ENCODE assay signal across 8 cellular contexts in genomic region chrX:67544871-67545771, GRCh38. TPM values are rescaled to one million over a fixed set of nuclear protein-coding genes. Genes with fewer than 3 reads are reported as not detected.
A peak's percentile ranks its signal among the peaks of the same experiment; 100 is the strongest.
DNase-seq lines count a peak whose midpoint lies in the region; ATAC-seq and TF ChIP-seq lines count a peak whose summit lies in the region.

No MANE protein-coding gene starts in this region.

- H3K4me3 ChIP-seq in WI38 (ENCODE audit: low read depth, low read length) (peak overlapping the region; percentile 66), sigmoid colon (peak overlapping the region; percentile 36 to 56 (median 54))

- peak; percentile 25 for ATAC-seq in left ventricle myocardium superior
- ATAC-seq in GM21825 (IDR thresholded peaks at IDR 0.05; ENCODE audit: unreplicated experiment), result no peak

- TF ChIP-seq POLR2A in sigmoid colon (IDR thresholded peaks at IDR 0.05), result no peak

- no peaks in the 10 kb centered on the region for H3K27me3 ChIP-seq in sigmoid colon

- H3K4me1 ChIP-seq in sigmoid colon, result peaks cover 0 to 9% (median 0%) of the 10 kb centered on the region in 4 donors

- intact Hi-C loops in left ventricle myocardium superior (cut with micrococcal nuclease), result no loop called here
- intact Hi-C loops in sigmoid colon (cut with DNase I), result no loop called here

- WGBS in sigmoid colon, 2 donors, result 1 to 6% methylated on average over 39 of the region's 39 CpGs

- no peak for TF ChIP-seq CTCF in WI38 (IDR thresholded peaks at IDR 0.05; ENCODE audit: low read depth, low read length)
- TF ChIP-seq CTCF in sigmoid colon (IDR thresholded peaks at IDR 0.05), result no peak

- DNase-seq in H4 (ENCODE audit: low spot score), result peak; percentile 14
- DNase-seq in left ventricle myocardium superior, result peak; percentile 32
- DNase-seq in sigmoid colon, result peak; percentile 63
- no peak for DNase-seq in NCI-H446 treated with DMSO at 0.1 percent for 48 hours (lab: John Stamatoyannopoulos, UW)
- no peak for DNase-seq in D341Med (ENCODE audit: low spot score)
- no peak for DNase-seq in KG1 (lab: John Stamatoyannopoulos, UW)

- TF ChIP-seq EP300 in sigmoid colon (IDR thresholded peaks at IDR 0.05), result no peak

- H3K27ac ChIP-seq in sigmoid colon, result peak overlapping the region; percentile 1 to 81 (median 68)

- H3K9me3 ChIP-seq in sigmoid colon, result no peaks in the 10 kb centered on the region

- no peaks in the 10 kb centered on the region for H3K36me3 ChIP-seq in sigmoid colon

RNA-seq across cellular contexts. Expression of gene AR, which starts 1.3 kb away (rescaled TPM):
- 6.5 and 7.6 TPM in 2 replicates for total RNA-seq in H4 (2014; rRNA removed; shearing (Covaris generic))
- 25.2 TPM for total RNA-seq in left ventricle myocardium superior
- 1 to 10 TPM; 3.8 to 9.1 (median 7.4) TPM for total RNA-seq in sigmoid colon
- under 1 TPM in 2 of 3 donors, not detected in 1; under 0.01 to 0.42 TPM for polyA plus RNA-seq in sigmoid colon

Comparison
In these comparisons a context has a peak if more than half of its experiments do, and no peak if none do; other contexts are left out.
1. DNase-seq: peak in H4 (single experiment), left ventricle myocardium superior (single experiment) and sigmoid colon (single experiment); none in NCI-H446 treated with DMSO at 0.1 percent for 48 hours (single experiment), D341Med (single experiment) and KG1 (single experiment).